Comparison of ENCODE assay signal across 23 cellular contexts in genomic region chr21:34282223-34282622, GRCh38.
DNase-seq lines count a peak whose midpoint lies in the region; ATAC-seq and TF ChIP-seq lines count a peak whose summit lies in the region.
"Had no signal": no experiment of that assay in that cellular context is flagged by ENCODE, and none has a peak within 500 bp of the region (broad histone marks: within the 10 kb centered on the region; RNA-seq: fewer than 3 reads in every experiment).

No MANE protein-coding gene starts in this region.

- intact Hi-C loops in IMR-90 (cut with micrococcal nuclease) = no loop called here

- no peak overlapping the region for H3K14ac ChIP-seq in IMR-90 (replicated peaks; ENCODE audit: low read depth, low read length)

- H3K27me3 ChIP-seq in IMR-90 (ENCODE audit: control insufficient read depth, insufficient read depth, low read length) = peaks cover 49% of the 10 kb centered on the region
- peaks cover 9% of the 10 kb centered on the region for H3K27me3 ChIP-seq in osteoblast (ENCODE audit: insufficient read depth, low read length)
- no peaks in the 10 kb centered on the region for H3K27me3 ChIP-seq in effector memory CD4-positive, alpha-beta T cell (replicated peaks; ENCODE audit: control insufficient read depth, insufficient read depth, low read length, poor library complexity, severe bottlenecking)
- H3K27me3 ChIP-seq: heart right ventricle, thyroid gland had no signal

- no peak overlapping the region for H2BK20ac ChIP-seq in IMR-90 (ENCODE audit: low read depth, low read length)

- TF ChIP-seq CTCF in IMR-90 (conservative IDR thresholded peaks at IDR 0.05; ENCODE audit: low read depth, low read length) = no peak
- TF ChIP-seq CTCF in osteoblast (IDR thresholded peaks at IDR 0.05; ENCODE audit: extremely low read depth, low read depth, low read length) = no peak
- TF ChIP-seq CTCF in HFFc6 (IDR thresholded peaks at IDR 0.05) = no peak

- no peaks in the 10 kb centered on the region for H3K79me1 ChIP-seq in IMR-90 (ENCODE audit: low read depth in 1 of 2, low read length in 2 of 2)

- H4K91ac ChIP-seq in IMR-90 (ENCODE audit: insufficient read depth, low read depth, low read length) = no peak overlapping the region

- no peak overlapping the region for H2AK9ac ChIP-seq in IMR-90 (replicated peaks; ENCODE audit: low read depth, low read length, poor library complexity)

- dilution Hi-C loops in IMR-90 (cut with HindIII; ENCODE audit: low sequenced_read_pairs, unreplicated experiment) = no loop called here

- H3K9ac ChIP-seq in IMR-90 (ENCODE audit: low read depth, low read length) = no peak overlapping the region

- POLR2A ChIA-PET in IMR-90 (lab: Charles Lee; ENCODE audit: unreplicated experiment) = no interaction called here

- WGBS in IMR-90 (ENCODE audit: extremely low coverage in 2 of 2, insufficient read length in 1 of 2), 2 experiments = 70% methylated on average over 3 of the region's 4 CpGs; no CpG with 5 or more reads in 1 of the 2 experiments

- peaks cover 32% of the 10 kb centered on the region for H3K27me3 Mint-ChIP-seq in HFFc6 (ENCODE audit: insufficient read depth)

- H3K27ac Mint-ChIP-seq in activated naive CD4-positive, alpha-beta T cell treated with anti-CD3 and anti-CD28 coated beads, Interleukin-2, amount 50 U/mL, for 72 hours = no peak overlapping the region
- no peak overlapping the region for H3K27ac Mint-ChIP-seq in HFFc6
- H3K27ac Mint-ChIP-seq: CD4-positive, alpha-beta T cell; stimulated activated naive B cell treated with anti-CD40 and anti-IgM and Interleukin-4, amounts not matched to agents 10 μg/mL and 1 μg/mL and 100 μg/mL, for 72 hours had no signal

- no peak overlapping the region for H4K5ac ChIP-seq in IMR-90 (ENCODE audit: low read depth, low read length)

- TF ChIP-seq POLR2A in IMR-90 (IDR thresholded peaks at IDR 0.05; ENCODE audit: low read depth, low read length) = no peak

- no peak overlapping the region for H3K4me3 Mint-ChIP-seq in HFFc6
- H3K4me3 Mint-ChIP-seq: CD4-positive, alpha-beta T cell; stimulated activated naive B cell treated with anti-CD40 and anti-IgM and Interleukin-4, amounts not matched to agents 10 μg/mL and 1 μg/mL and 100 μg/mL, for 72 hours had no signal

- no peak overlapping the region for H3K4me3 ChIP-seq in IMR-90 (ENCODE audit: insufficient read depth, low read depth, low read length)
- H3K4me3 ChIP-seq in osteoblast (ENCODE audit: insufficient read depth, low read length) = no peak overlapping the region
- H3K4me3 ChIP-seq in effector memory CD4-positive, alpha-beta T cell (ENCODE audit: insufficient read depth, low read depth, low read length, poor library complexity, severe bottlenecking) = no peak overlapping the region
- H3K4me3 ChIP-seq: heart right ventricle, psoas muscle, thyroid gland had no signal

- TF ChIP-seq RAD21 in IMR-90 (IDR thresholded peaks at IDR 0.05; ENCODE audit: low read length) = no peak

- no peak overlapping the region for H3K4ac ChIP-seq in IMR-90 (ENCODE audit: low read depth, low read length)

- in situ Hi-C loops in IMR-90 (cut with MboI; ENCODE audit: low sequenced_read_pairs) = no loop called here

- no peak overlapping the region for H3K18ac ChIP-seq in IMR-90 (ENCODE audit: low read depth, low read length)

- ATAC-seq in activated naive CD4-positive, alpha-beta T cell treated with anti-CD3 and anti-CD28 coated beads, Interleukin-2, amount 50 U/mL, for 72 hours = peak; percentile 63 to 80
- no peak for ATAC-seq in IMR-90 (ENCODE audit: low read depth)
- ATAC-seq: HepG2; psoas muscle; stimulated activated naive B cell treated with anti-CD40 and anti-IgM and Interleukin-4, amounts not matched to agents 10 μg/mL and 1 μg/mL and 100 μg/mL, for 72 hours had no signal

- CTCF ChIA-PET in IMR-90 (lab: Yijun Ruan, JAX) = no interaction called here

- no peak overlapping the region for H2BK15ac ChIP-seq in IMR-90 (ENCODE audit: low read depth, low read length)

- no peak overlapping the region for H3K23ac ChIP-seq in IMR-90 (ENCODE audit: low read depth, low read length)

- H3K27ac ChIP-seq in IMR-90 (ENCODE audit: insufficient read depth, low read length) (no peak overlapping the region), osteoblast (ENCODE audit: low read depth, low read length) (no peak overlapping the region)
- no peak overlapping the region for H3K27ac ChIP-seq in effector memory CD4-positive, alpha-beta T cell (ENCODE audit: insufficient read depth, low read length, poor library complexity, severe bottlenecking)
- H3K27ac ChIP-seq: heart right ventricle, psoas muscle, thyroid gland had no signal

- no peaks in the 10 kb centered on the region for H3K79me2 ChIP-seq in osteoblast (ENCODE audit: insufficient read depth, low read length)

- no peaks in the 10 kb centered on the region; the same call in 1 of the 2 replicates for H3K4me1 Mint-ChIP-seq in HFFc6 (ENCODE audit: low read depth)
- H3K4me1 Mint-ChIP-seq: stimulated activated naive B cell treated with anti-CD40 and anti-IgM and Interleukin-4, amounts not matched to agents 10 μg/mL and 1 μg/mL and 100 μg/mL, for 72 hours had no signal

- H3K4me2 ChIP-seq in IMR-90 (ENCODE audit: low read depth, low read length) (no peak overlapping the region), osteoblast (ENCODE audit: insufficient read depth, low read length) (no peak overlapping the region)

- H4K20me1 ChIP-seq in IMR-90 (ENCODE audit: insufficient read depth, low read length) = no peaks in the 10 kb centered on the region
- H4K20me1 ChIP-seq in osteoblast (ENCODE audit: insufficient read depth, low read length) = no peaks in the 10 kb centered on the region

- H3K9me3 ChIP-seq in IMR-90 (ENCODE audit: control insufficient read depth, insufficient read depth, low read length) (peaks cover 6% of the 10 kb centered on the region), osteoblast (ENCODE audit: low read depth, low read length) (no peaks in the 10 kb centered on the region)
- no peaks in the 10 kb centered on the region for H3K9me3 ChIP-seq in effector memory CD4-positive, alpha-beta T cell (ENCODE audit: control insufficient read depth, low read length)
- H3K9me3 ChIP-seq: psoas muscle, thyroid gland had no signal

- no peak for DNase-seq in activated naive CD4-positive, alpha-beta T cell treated with anti-CD3 and anti-CD28 coated beads, Interleukin-2, amount 50 U/mL, for 72 hours (ENCODE audit: low spot score in 2 of 2)
- no peak for DNase-seq in activated naive CD4-positive, alpha-beta T cell (lab: John Stamatoyannopoulos, UW)
- DNase-seq in IMR-90 (peak; percentile 13), dermis blood vessel endothelial cell (peak; percentile 50), osteoblast (ENCODE audit: insufficient read length, low spot score, missing footprints) (peak; percentile 71), HFFc6 (no peak), NCI-H226 (no peak)
- DNase-seq in effector memory CD4-positive, alpha-beta T cell = no peak
- DNase-seq: activated CD4-positive, alpha-beta T cell treated with anti-CD3 and anti-CD28 coated beads for 48 hours; activated naive CD4-positive, alpha-beta T cell treated with Interleukin-2 at 50 U/mL for 16 hours; aorta; CD4-positive, alpha-beta T cell; DMS79; effector CD4-positive, alpha-beta T cell; heart right ventricle; NCI-H1436; NCI-H524 treated with DMSO at 0.1 percent for 48 hours; psoas muscle; SHP77; stimulated activated CD4-positive, alpha-beta T cell treated with anti-CD3 and anti-CD28 coated beads, Interleukin-1b, Interleukin-23, amount 100 ng/mL, for 48 hours; stimulated activated naive B cell treated with anti-CD40 and anti-IgM and Interleukin-4, amounts not matched to agents 10 μg/mL and 1 μg/mL and 100 μg/mL, for 72 hours; thyroid gland had no signal

- H3K4me1 ChIP-seq in IMR-90 (ENCODE audit: control insufficient read depth, insufficient read depth, low read length) (no peaks in the 10 kb centered on the region), osteoblast (ENCODE audit: insufficient read depth, low read length) (peaks cover 5% of the 10 kb centered on the region)
- no peaks in the 10 kb centered on the region for H3K4me1 ChIP-seq in effector memory CD4-positive, alpha-beta T cell (ENCODE audit: control insufficient read depth, insufficient read depth, low read length, poor library complexity, severe bottlenecking)
- H3K4me1 ChIP-seq: psoas muscle had no signal

- H3K9me3 Mint-ChIP-seq in activated naive CD4-positive, alpha-beta T cell treated with anti-CD3 and anti-CD28 coated beads, Interleukin-2, amount 50 U/mL, for 72 hours = peaks cover 0 to 12% of the 10 kb centered on the region in 2 donors
- H3K9me3 Mint-ChIP-seq in HFFc6 = peaks cover under 1% of the 10 kb centered on the region; the same call in 1 of the 2 replicates

- no peak overlapping the region for H2BK120ac ChIP-seq in IMR-90 (ENCODE audit: low read depth, low read length)

- H2AFZ ChIP-seq in IMR-90 (replicated peaks; ENCODE audit: low read length, poor library complexity) (no peak overlapping the region), osteoblast (ENCODE audit: low read length) (no peak overlapping the region)

- H2BK5ac ChIP-seq in IMR-90 (ENCODE audit: low read depth, low read length, poor library complexity, severe bottlenecking) = no peak overlapping the region

- no peak overlapping the region for H4K8ac ChIP-seq in IMR-90 (ENCODE audit: low read depth in 2 of 2, low read length in 2 of 2)

- H3K56ac ChIP-seq in IMR-90 (ENCODE audit: extremely low read depth, insufficient read depth, low read length) = no peak overlapping the region

- no peak overlapping the region for H2AK5ac ChIP-seq in IMR-90 (ENCODE audit: low read depth, low read length)

- H3K36me3 ChIP-seq in IMR-90 (ENCODE audit: control insufficient read depth, insufficient read depth, low read length) (no peaks in the 10 kb centered on the region), osteoblast (ENCODE audit: insufficient read depth, low read length) (no peaks in the 10 kb centered on the region)
- H3K36me3 ChIP-seq in effector memory CD4-positive, alpha-beta T cell (ENCODE audit: control insufficient read depth, insufficient read depth, low read length) = no peaks in the 10 kb centered on the region
- H3K36me3 ChIP-seq: heart right ventricle, thyroid gland had no signal

- peaks cover 0 to 14% of the 10 kb centered on the region in 2 donors for H3K36me3 Mint-ChIP-seq in activated naive CD4-positive, alpha-beta T cell treated with anti-CD3 and anti-CD28 coated beads, Interleukin-2, amount 50 U/mL, for 72 hours
- peaks cover 3% of the 10 kb centered on the region; the same call in 1 of the 2 replicates for H3K36me3 Mint-ChIP-seq in HFFc6 (ENCODE audit: low read depth)
- H3K36me3 Mint-ChIP-seq: stimulated activated naive B cell treated with anti-CD40 and anti-IgM and Interleukin-4, amounts not matched to agents 10 μg/mL and 1 μg/mL and 100 μg/mL, for 72 hours had no signal

- H3K9me1 ChIP-seq in IMR-90 (ENCODE audit: insufficient read depth, low read length) = no peaks in the 10 kb centered on the region

- BruUV-seq in IMR-90 (replicated peaks; lab: Mats Ljungman, UMichigan) = no TSS peak

TF ChIP-seq in IMR-90, 13 proteins besides CTCF, POLR2A, EP300 and RAD21 (continues in another document):
- TF ChIP-seq RCOR1 (IDR thresholded peaks at IDR 0.05; ENCODE audit: insufficient replicate concordance, low read length) (no peak), CHD1 (IDR thresholded peaks at IDR 0.05; ENCODE audit: low read depth, low read length) (no peak), SMC3 (IDR thresholded peaks at IDR 0.05; ENCODE audit: low read depth, low read length) (no peak), FOS (IDR thresholded peaks at IDR 0.05; ENCODE audit: low read depth, low read length) (no peak)

Comparison
In these comparisons a context has a peak if more than half of its experiments do, and no peak if none do; other contexts are left out.
1. DNase-seq: peak in IMR-90 (single experiment), dermis blood vessel endothelial cell (single experiment) and osteoblast (single experiment); none in activated naive CD4-positive, alpha-beta T cell treated with anti-CD3 and anti-CD28 coated beads, Interleukin-2, amount 50 U/mL, for 72 hours (0 of 2), activated naive CD4-positive, alpha-beta T cell (0 of 4), HFFc6 (single experiment), effector memory CD4-positive, alpha-beta T cell (0 of 3) and NCI-H226 (single experiment).